ENCODE assay signal across 16 cellular contexts in the genomic region with DNA sequence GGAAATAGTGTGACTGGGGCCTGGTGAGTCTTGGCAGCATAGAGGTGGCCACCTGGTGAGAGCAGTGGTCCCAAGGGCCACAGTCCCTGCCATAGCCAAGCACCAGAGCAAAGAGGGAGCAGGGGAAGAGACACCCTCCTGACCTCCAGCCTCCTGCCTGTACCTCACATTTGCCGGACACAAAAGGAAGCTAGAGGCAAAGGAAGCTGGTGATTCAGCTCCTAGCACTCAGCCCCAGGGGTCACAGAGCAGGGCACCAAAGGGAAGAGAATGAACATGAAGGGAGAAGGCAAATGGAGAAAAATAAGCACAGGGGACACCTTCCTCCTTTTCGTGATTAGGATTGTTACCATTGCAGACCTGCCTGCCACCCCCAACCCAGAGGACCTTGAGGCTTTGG.
DNase-seq lines count a peak whose midpoint lies in the region; FAIRE-seq and TF ChIP-seq lines count a peak whose summit lies in the region.
"Had no signal": no experiment of that assay in that cellular context is flagged by ENCODE, and none has a peak within 500 bp of the region (broad histone marks: within the 10 kb centered on the region; RNA-seq: fewer than 3 reads in every experiment).

No MANE protein-coding gene starts in this region.

- in situ Hi-C loops in GM23248 (cut with MboI): no loop called here

- H3K9ac ChIP-seq in GM23248: 0 out of 2 replicates have a peak overlapping the region, but pooled peaks have one; percentile 58
- no peak overlapping the region for H3K9ac ChIP-seq in keratinocyte (ENCODE audit: control insufficient read depth, extremely low read depth, insufficient read depth, low read length)
- no peak overlapping the region for H3K9ac ChIP-seq in skeletal muscle tissue (ENCODE audit: low read depth in 1 of 3, low read length in 3 of 3)

- no peaks in the 10 kb centered on the region for H3K9me3 ChIP-seq in GM23248 (ENCODE audit: low read depth)
- no peaks in the 10 kb centered on the region for H3K9me3 ChIP-seq in SJSA1 (replicated peaks)
- no peaks in the 10 kb centered on the region for H3K9me3 ChIP-seq in keratinocyte (ENCODE audit: control insufficient read depth, low read depth, low read length)
- peaks cover 0 to 4% (median 0%) of the 10 kb centered on the region in 3 donors for H3K9me3 ChIP-seq in skeletal muscle tissue (ENCODE audit: control insufficient read depth in 3 of 3, low read length in 3 of 3)
- H3K9me3 ChIP-seq: psoas muscle had no signal

- no peaks in the 10 kb centered on the region for H3K36me3 ChIP-seq in GM23248 (ENCODE audit: low read depth)
- no peaks in the 10 kb centered on the region for H3K36me3 ChIP-seq in SJSA1
- H3K36me3 ChIP-seq in keratinocyte (ENCODE audit: control insufficient read depth in 2 of 2, extremely low read depth in 1 of 2, insufficient read depth in 2 of 2, low read length in 2 of 2): no peaks in the 10 kb centered on the region
- H3K36me3 ChIP-seq in skeletal muscle tissue (ENCODE audit: control insufficient read depth in 3 of 3, insufficient read depth in 3 of 3, low read length in 3 of 3): no peaks in the 10 kb centered on the region

- no peaks in the 10 kb centered on the region for H3K9me1 ChIP-seq in keratinocyte (ENCODE audit: control insufficient read depth, extremely low read depth, insufficient read depth, low read length)

- WGBS in GM23248 (ENCODE audit: low coverage in 1 of 2, low lambda C conversion rate in 2 of 2, missing lambda C conversion rate in 2 of 2), 2 experiments: 50 to 57% methylated on average over 2 of the region's 2 CpGs

- no peak for TF ChIP-seq CTCF in keratinocyte (optimal IDR thresholded peaks at IDR 0.05 in 1 of 3, IDR thresholded peaks at IDR 0.05 in 1 of 3, conservative IDR thresholded peaks at IDR 0.05 in 1 of 3; ENCODE audit: extremely low read depth in 1 of 3, insufficient read depth in 2 of 3, low read length in 3 of 3)

- FAIRE-seq in keratinocyte (lab: Jason Lieb, UNC): peak; percentile 17
- FAIRE-seq: GM12892 had no signal

- dilution Hi-C loops in keratinocyte (cut with MboI; ENCODE audit: extremely low pct_ligation_motif_present, low sequenced_read_pairs): no loop called here

- peaks cover 26% of the 10 kb centered on the region for H3F3A ChIP-seq in GM23248 (ENCODE audit: insufficient read depth)

- H3K27ac ChIP-seq in GM23248 (peak overlapping the region; percentile 96), SJSA1 (peak overlapping the region; percentile 96), keratinocyte (ENCODE audit: control insufficient read depth, insufficient read depth, low read length) (no peak overlapping the region), skeletal muscle tissue (ENCODE audit: low read depth, low read length) (peak overlapping the region; percentile 30)
- H3K27ac ChIP-seq: foreskin keratinocyte, psoas muscle had no signal

- H2AFZ ChIP-seq in GM23248: peak overlapping the region; percentile 4; the same call in 1 of the 2 replicates
- H2AFZ ChIP-seq in keratinocyte (ENCODE audit: control insufficient read depth, low read length): no peak overlapping the region

- peaks cover 38% of the 10 kb centered on the region for H3K4me1 ChIP-seq in GM23248 (ENCODE audit: insufficient read depth)
- peaks cover 43% of the 10 kb centered on the region for H3K4me1 ChIP-seq in SJSA1 (replicated peaks)
- peaks cover 29% of the 10 kb centered on the region for H3K4me1 ChIP-seq in keratinocyte (ENCODE audit: control insufficient read depth, extremely low read depth, insufficient read depth, low read length)
- peaks cover 10 to 27% (median 15%) of the 10 kb centered on the region in 3 donors for H3K4me1 ChIP-seq in skeletal muscle tissue (ENCODE audit: control insufficient read depth in 3 of 3, insufficient read depth in 3 of 3, low read length in 3 of 3)

- DNase-seq in GM23248 (peak; percentile 47), SJSA1 (ENCODE audit: low read depth in 1 of 2, low spot score in 2 of 2) (no peak), keratinocyte (ENCODE audit: low read depth, low spot score) (no peak), NCI-H526 treated with DMSO at 0.1 percent for 48 hours (lab: John Stamatoyannopoulos, UW) (no peak), SK-N-DZ (ENCODE audit: low spot score) (no peak), hippocampal formation (lab: John Stamatoyannopoulos, UW) (no peak)
- no peak for DNase-seq in activated CD8-positive, alpha-beta memory T cell treated with anti-CD3 and anti-CD28 coated beads for 24 hours
- DNase-seq: activated CD4-positive, alpha-beta memory T cell treated with anti-CD3 and anti-CD28 coated beads, Interleukin-2, amount 10 ng/mL, durations not matched to agents 7 days and 5 days; aorta; C1 segment of cervical spinal cord; NCI-H748 treated with DMSO at 0.1 percent for 48 hours; psoas muscle; SHP77 had no signal

- H4K20me1 ChIP-seq in GM23248 (ENCODE audit: insufficient read depth) (no peaks in the 10 kb centered on the region), keratinocyte (ENCODE audit: control insufficient read depth, extremely low read depth, insufficient read depth, low read length) (no peaks in the 10 kb centered on the region)

- H3K4me3 ChIP-seq in GM23248 (no peak overlapping the region), SJSA1 (no peak overlapping the region), keratinocyte (ENCODE audit: control insufficient read depth in 2 of 3, extremely low read depth in 1 of 3, insufficient read depth in 2 of 3, low read depth in 1 of 3, low read length in 3 of 3) (no peak overlapping the region), skeletal muscle tissue (ENCODE audit: low read length in 3 of 3) (no peak overlapping the region)
- H3K4me3 ChIP-seq: psoas muscle had no signal

- peak overlapping the region; percentile 24 for H3K4me2 ChIP-seq in GM23248 (ENCODE audit: unreplicated experiment)
- H3K4me2 ChIP-seq in keratinocyte (ENCODE audit: control insufficient read depth, extremely low read depth, insufficient read depth, low read depth, low read length): no peak overlapping the region

- H3K27me3 ChIP-seq in GM23248 (replicated peaks; ENCODE audit: insufficient read depth): no peaks in the 10 kb centered on the region
- H3K27me3 ChIP-seq in SJSA1 (replicated peaks): no peaks in the 10 kb centered on the region
- no peaks in the 10 kb centered on the region for H3K27me3 ChIP-seq in keratinocyte (ENCODE audit: control insufficient read depth, extremely low read depth, insufficient read depth, low read length)
- H3K27me3 ChIP-seq in skeletal muscle tissue (ENCODE audit: control insufficient read depth in 3 of 3, insufficient read depth in 3 of 3, low read length in 3 of 3): no peaks in the 10 kb centered on the region
- H3K27me3 ChIP-seq: foreskin keratinocyte had no signal

- H3K9me2 ChIP-seq in GM23248 (ENCODE audit: insufficient read depth): no peaks in the 10 kb centered on the region

- H3K79me2 ChIP-seq in GM23248 (ENCODE audit: insufficient read depth): no peaks in the 10 kb centered on the region
- H3K79me2 ChIP-seq in keratinocyte (ENCODE audit: control insufficient read depth, insufficient read depth, low read length): no peaks in the 10 kb centered on the region
